ENCODE assay signal across 9 cellular contexts in the genomic region with DNA sequence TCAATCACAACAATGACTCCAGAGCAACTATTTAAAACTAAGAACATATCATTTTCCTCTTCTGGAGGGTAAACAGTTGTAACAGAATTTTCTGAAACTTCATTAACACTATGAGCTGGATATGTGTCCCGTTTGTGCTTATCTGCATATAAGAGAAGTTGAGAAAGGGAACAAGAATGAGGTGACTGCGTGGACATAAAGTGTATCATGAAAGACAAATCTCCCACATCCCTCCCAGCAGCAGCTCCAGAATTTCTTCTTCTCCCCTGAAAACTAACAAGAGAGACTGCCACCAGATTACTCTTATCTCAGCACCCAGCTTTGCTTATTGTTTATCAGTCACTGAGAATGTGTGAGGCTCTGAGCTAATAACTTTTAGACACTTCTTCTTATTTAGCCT. TPM values are rescaled to one million over a fixed set of nuclear protein-coding genes. Genes with fewer than 3 reads are reported as not detected.
"Had no signal": no experiment of that assay in that cellular context is flagged by ENCODE, and none has a peak within 500 bp of the region (broad histone marks: within the 10 kb centered on the region; RNA-seq: fewer than 3 reads in every experiment).

No MANE protein-coding gene starts in this region.

RNA-seq across cellular contexts. Expression of a gene that starts 25.8 kb away (rescaled TPM):
- total RNA-seq: activated CD4-positive, alpha-beta T cell treated with anti-CD3 and anti-CD28 coated beads, Interleukin-2, amount 10 ng/mL, durations not matched to agents 7 days and 5 days; ascending aorta; bronchial epithelial cell; cardiac muscle cell; chondrocyte; T-helper 1 cell treated with Interleukin-12 subunit alpha and Interleukin-12 subunit beta and Interleukin-4 antibody, amounts not matched to agents 30 ng/mL and 1 ng/mL, for 36 hours; T-helper 17 cell; T-helper 2 cell treated with Interferon-gamma antibody and Interleukin-4, amounts not matched to agents 100 ng/mL and 5 ng/mL, for 36 hours; WTC11 had no signal
